ENCODE assay signal across 22 cellular contexts in genomic region chr1:111992396-111992985, GRCh38. TPM values are rescaled to one million over a fixed set of nuclear protein-coding genes. Genes with fewer than 3 reads are reported as not detected.
DNase-seq lines count a peak whose midpoint lies in the region; ATAC-seq, FAIRE-seq and TF ChIP-seq lines count a peak whose summit lies in the region.
"Had no signal": no experiment of that assay in that cellular context is flagged by ENCODE, and none has a peak within 500 bp of the region (broad histone marks: within the 10 kb centered on the region; RNA-seq: fewer than 3 reads in every experiment).

No MANE protein-coding gene starts in this region.

- no peak for TF ChIP-seq POLR2A in K562 (conservative IDR thresholded peaks at IDR 0.05)

- DNase-seq in HFFc6 (peak; percentile 1), K562 (ENCODE audit: extremely low read depth in 1 of 4, low spot score in 3 of 4) (no peak), medulla oblongata (ENCODE audit: extremely low spot score) (peak; percentile 15), foreskin fibroblast (no peak), T-cell (no peak), NCI-H524 (lab: John Stamatoyannopoulos, UW) (no peak)
- no peak for DNase-seq in activated naive CD4-positive, alpha-beta T cell treated with anti-CD3 and anti-CD28 coated beads for 36 hours
- DNase-seq: activated CD4-positive, alpha-beta T cell treated with anti-CD3 and anti-CD28 coated beads for 36 hours; CD4-positive, CD25-positive, alpha-beta regulatory T cell; NCI-H1417; NK-92 treated with Interleukin-12 subunit alpha and Interleukin-12 subunit beta, amount 100 ng/mL, for 24 hours; RPMI8226; stimulated activated CD4-positive, alpha-beta T cell treated with anti-CD3 and anti-CD28 coated beads, Interleukin-1b, Interleukin-23, amount 100 ng/mL, for 48 hours; stimulated activated naive B cell treated with anti-CD40 and anti-IgM and Interleukin-4, amounts not matched to agents 10 μg/mL and 1 μg/mL and 100 μg/mL, for 72 hours; SW 1271; upper lobe of left lung had no signal

- intact Hi-C loops in K562 (cut with micrococcal nuclease): no loop called here
- intact Hi-C loops in activated naive CD4-positive, alpha-beta T cell treated with anti-CD3 and anti-CD28 coated beads for 36 hours (cut with micrococcal nuclease): no loop called here

- H3K36me3 ChIP-seq in K562 (ENCODE audit: control insufficient read depth, insufficient read depth, low read length): no peaks in the 10 kb centered on the region
- no peaks in the 10 kb centered on the region for H3K36me3 ChIP-seq in skeletal muscle tissue (ENCODE audit: control insufficient read depth in 3 of 3, insufficient read depth in 3 of 3, low read length in 3 of 3)
- H3K36me3 ChIP-seq: ascending aorta, HAP-1, upper lobe of left lung had no signal

- H3K36me3 Mint-ChIP-seq in HFFc6 (ENCODE audit: low read depth) (no peaks in the 10 kb centered on the region), T-cell (no peaks in the 10 kb centered on the region)
- H3K36me3 Mint-ChIP-seq in activated naive CD4-positive, alpha-beta T cell treated with anti-CD3 and anti-CD28 coated beads for 36 hours (ENCODE audit: low read depth): no peaks in the 10 kb centered on the region
- H3K36me3 Mint-ChIP-seq: activated naive CD4-positive, alpha-beta T cell treated with anti-CD3 and anti-CD28 coated beads, Interleukin-2, amount 50 U/mL, for 24 hours; CD4-positive, CD25-positive, alpha-beta regulatory T cell; stimulated activated naive B cell treated with anti-CD40 and anti-IgM and Interleukin-4, amounts not matched to agents 10 μg/mL and 1 μg/mL and 100 μg/mL, for 72 hours had no signal

- H3K9me3 Mint-ChIP-seq in HFFc6: no peaks in the 10 kb centered on the region
- no peaks in the 10 kb centered on the region for H3K9me3 Mint-ChIP-seq in activated naive CD4-positive, alpha-beta T cell treated with anti-CD3 and anti-CD28 coated beads for 36 hours
- no peaks in the 10 kb centered on the region for H3K9me3 Mint-ChIP-seq in T-cell
- H3K9me3 Mint-ChIP-seq: activated naive CD4-positive, alpha-beta T cell treated with anti-CD3 and anti-CD28 coated beads, Interleukin-2, amount 50 U/mL, for 24 hours; stimulated activated naive B cell treated with anti-CD40 and anti-IgM and Interleukin-4, amounts not matched to agents 10 μg/mL and 1 μg/mL and 100 μg/mL, for 72 hours had no signal

- no TSS peak for BruUV-seq in K562 (replicated peaks; lab: Mats Ljungman, UMichigan)

- H3K9me1 ChIP-seq in K562 (ENCODE audit: control insufficient read depth, insufficient read depth, low read length): no peaks in the 10 kb centered on the region

- H3K4me1 ChIP-seq in K562 (replicated peaks in 1 of 2; ENCODE audit: control insufficient read depth in 2 of 2, insufficient read depth in 2 of 2, low read length in 2 of 2): peaks cover 0 to 16% of the 10 kb centered on the region in 2 experiments; a peak in 1 of 5 replicates
- H3K4me1 ChIP-seq in skeletal muscle tissue (ENCODE audit: control insufficient read depth in 3 of 3, insufficient read depth in 3 of 3, low read length in 3 of 3): peaks cover 38 to 45% (median 38%) of the 10 kb centered on the region in 3 donors

- H3K9me3 ChIP-seq in K562 (replicated peaks; ENCODE audit: control insufficient read depth, insufficient read depth, low read depth, low read length) (no peaks in the 10 kb centered on the region), skeletal muscle tissue (ENCODE audit: control insufficient read depth in 3 of 3, low read length in 3 of 3) (no peaks in the 10 kb centered on the region)
- H3K9me3 ChIP-seq: ascending aorta, HAP-1, upper lobe of left lung had no signal

- TF ChIP-seq CTCF in HFFc6 (IDR thresholded peaks at IDR 0.05) (no peak), K562 (IDR thresholded peaks at IDR 0.05 in 2 of 3, conservative IDR thresholded peaks at IDR 0.05 in 1 of 3; ENCODE audit: insufficient read depth in 2 of 3, low read depth in 1 of 3, low read length in 3 of 3) (no peak), foreskin fibroblast (IDR thresholded peaks at IDR 0.05; ENCODE audit: low read depth, low read length) (no peak)

- 0% methylated on average over 11 of the region's 11 CpGs for WGBS in K562 (ENCODE audit: insufficient coverage, low coverage, missing lambda C conversion rate)

- no peak overlapping the region for H2AFZ ChIP-seq in K562 (ENCODE audit: low read depth, low read length)

- H3K4me1 Mint-ChIP-seq in HFFc6 (ENCODE audit: low read depth) (peaks cover 10% of the 10 kb centered on the region; the same call in 1 of the 2 replicates), T-cell (peaks cover 7 to 22% (median 20%) of the 10 kb centered on the region in 3 donors)
- H3K4me1 Mint-ChIP-seq in activated naive CD4-positive, alpha-beta T cell treated with anti-CD3 and anti-CD28 coated beads for 36 hours (ENCODE audit: low read depth): peaks cover 19% of the 10 kb centered on the region

- H3K9ac ChIP-seq in K562 (ENCODE audit: insufficient read depth in 1 of 2, low read depth in 2 of 2, low read length in 2 of 2) (no peak overlapping the region), skeletal muscle tissue (ENCODE audit: low read depth in 1 of 3, low read length in 3 of 3) (peak overlapping the region; percentile 13 to 78 (median 50))

- TF ChIP-seq EP300 in K562 (IDR thresholded peaks at IDR 0.05; ENCODE audit: low read length): no peak

- H3K27ac ChIP-seq in K562 (ENCODE audit: extremely low read depth, low read depth, low read length): no peak overlapping the region
- H3K27ac ChIP-seq in skeletal muscle tissue (ENCODE audit: low read depth, low read length): peak overlapping the region; percentile 63
- H3K27ac ChIP-seq: upper lobe of left lung had no signal

- no peak for TF ChIP-seq RAD21 in K562 (CRISPR knock-in tag; conservative IDR thresholded peaks at IDR 0.05 in 1 of 2, IDR thresholded peaks at IDR 0.05 in 1 of 2)

- H3K27ac Mint-ChIP-seq in HFFc6 (no peak overlapping the region), T-cell (no peak overlapping the region)
- no peak overlapping the region for H3K27ac Mint-ChIP-seq in activated naive CD4-positive, alpha-beta T cell treated with anti-CD3 and anti-CD28 coated beads for 36 hours
- H3K27ac Mint-ChIP-seq: activated CD4-positive, alpha-beta T cell treated with anti-CD3 and anti-CD28 coated beads for 36 hours; activated naive CD4-positive, alpha-beta T cell treated with anti-CD3 and anti-CD28 coated beads, Interleukin-2, amount 50 U/mL, for 24 hours; CD4-positive, CD25-positive, alpha-beta regulatory T cell; stimulated activated naive B cell treated with anti-CD40 and anti-IgM and Interleukin-4, amounts not matched to agents 10 μg/mL and 1 μg/mL and 100 μg/mL, for 72 hours had no signal

- FAIRE-seq in K562 (lab: Jason Lieb, UNC): no peak
- FAIRE-seq: colon had no signal

- no peak overlapping the region for H3K4me3 ChIP-seq in K562
- H3K4me3 ChIP-seq in skeletal muscle tissue (ENCODE audit: low read length in 3 of 3): peak overlapping the region in 2 of 3 donors; percentile 36 to 79
- no peak overlapping the region for H3K4me3 ChIP-seq in foreskin fibroblast (ENCODE audit: low read depth in 1 of 2, low read length in 2 of 2)
- H3K4me3 ChIP-seq: HAP-1, upper lobe of left lung had no signal

- H3K27me3 ChIP-seq in K562 (ENCODE audit: control insufficient read depth in 2 of 2, insufficient read depth in 2 of 2, low read length in 2 of 2): peaks cover 30 to 63% of the 10 kb centered on the region in 2 experiments
- peaks cover 0 to 6% (median 2%) of the 10 kb centered on the region in 3 donors for H3K27me3 ChIP-seq in skeletal muscle tissue (ENCODE audit: control insufficient read depth in 3 of 3, insufficient read depth in 3 of 3, low read length in 3 of 3)
- H3K27me3 ChIP-seq: ascending aorta had no signal

- in situ Hi-C loops in K562 (cut with MboI): no loop called here

- POLR2A ChIA-PET in K562 (lab: Yijun Ruan, JAX) (interaction anchor here (0.5 to 1.2 kb wide), 4 partner anchors 9 to 45 kb away, joined by 3 read pairs; no protein-coding TSS in a partner anchor), T-cell (lab: Charles Lee) (no interaction called here)

- no peak overlapping the region for H3K4me2 ChIP-seq in K562 (ENCODE audit: insufficient read depth, low read length)

- CTCF ChIA-PET in K562 (lab: Yijun Ruan, JAX; ENCODE audit: low intra/inter-chr PET ratio) (no interaction called here), T-cell (lab: Charles Lee) (no interaction called here)
- CTCF ChIA-PET in activated naive CD4-positive, alpha-beta T cell treated with anti-CD3 and anti-CD28 coated beads for 36 hours (lab: Charles Lee): interaction anchor here (0.5 to 0.6 kb wide), 2 partner anchors 88 to 225 kb away, joined by 3 read pairs; no protein-coding TSS in a partner anchor

- no peaks in the 10 kb centered on the region for H3K79me2 ChIP-seq in K562 (ENCODE audit: control insufficient read depth, insufficient read depth, low read length)

- H3K4me3 Mint-ChIP-seq in HFFc6: no peak overlapping the region
- no peak overlapping the region for H3K4me3 Mint-ChIP-seq in activated naive CD4-positive, alpha-beta T cell treated with anti-CD3 and anti-CD28 coated beads for 36 hours
- H3K4me3 Mint-ChIP-seq in T-cell: peak overlapping the region in 1 of 3 donors; percentile 64
- H3K4me3 Mint-ChIP-seq: activated CD4-positive, alpha-beta T cell treated with anti-CD3 and anti-CD28 coated beads for 36 hours; activated naive CD4-positive, alpha-beta T cell treated with anti-CD3 and anti-CD28 coated beads, Interleukin-2, amount 50 U/mL, for 24 hours; stimulated activated naive B cell treated with anti-CD40 and anti-IgM and Interleukin-4, amounts not matched to agents 10 μg/mL and 1 μg/mL and 100 μg/mL, for 72 hours had no signal

- H3K27me3 Mint-ChIP-seq in HFFc6 (ENCODE audit: insufficient read depth) (peaks cover 47% of the 10 kb centered on the region), T-cell (peaks cover 44 to 72% of the 10 kb centered on the region in 2 donors)
- peaks cover 57% of the 10 kb centered on the region for H3K27me3 Mint-ChIP-seq in activated naive CD4-positive, alpha-beta T cell treated with anti-CD3 and anti-CD28 coated beads for 36 hours (ENCODE audit: low read depth)

- no peaks in the 10 kb centered on the region; the same call in none of the 2 replicates for H4K20me1 ChIP-seq in K562 (replicated peaks; ENCODE audit: control insufficient read depth, insufficient read depth, low read length)

- ATAC-seq in K562 (0 out of 3 replicates have a peak, but pooled peaks have one; percentile 17), T-cell (replicated peaks in 1 of 4) (no peak)
- ATAC-seq: activated CD4-positive, alpha-beta T cell treated with anti-CD3 and anti-CD28 coated beads for 36 hours; stimulated activated naive B cell treated with anti-CD40 and anti-IgM and Interleukin-4, amounts not matched to agents 10 μg/mL and 1 μg/mL and 100 μg/mL, for 72 hours had no signal

RNA-seq across cellular contexts. Expression of gene KCND3, which starts 3.0 kb away (rescaled TPM):
- under 1 TPM; 0.09 to 0.47 (median 0.12) TPM for total RNA-seq in HFFc6 (2021; fragmentation: NEBNext Ultra II Directional; extraction: Animal tissue kit (Norgen Biotek cat#: 25700))
- not detected in 2 replicates for total RNA-seq in K562 (2011; cell fraction: chromatin; rRNA removed; ENCODE audit: low replicate concordance)
- total RNA-seq in K562 (2011; cell fraction: nucleolus; rRNA removed): not detected in 2 replicates
- total RNA-seq in K562 (2011; cell fraction: nucleoplasm; rRNA removed): not detected in 2 replicates
- total RNA-seq in K562 (2014; rRNA removed) (not detected in 2 replicates), K562 (2014; rRNA removed; fragmentation: Illumina TruSeq; extraction: Trizol) (not detected in 2 replicates), K562 (2015; rRNA removed; fragmentation: Illumina TruSeq; extraction: Trizol) (not detected in 2 replicates), K562 (2021) (not detected in 2 replicates), skeletal muscle tissue (1.0 TPM), T-cell (not detected)
- polyA plus RNA-seq in K562 (2011; rRNA removed) (not detected in 2 replicates), K562 (2014; fragmentation: Illumina TruSeq; extraction: Trizol) (not detected in 2 replicates), K562 (2014; fragmentation: Nextera tagmentation; extraction: Ambion mirVana) (not detected), K562 (2014; rRNA removed) (not detected in 2 replicates)
- polyA plus RNA-seq in K562 (2011; cell fraction: cytosol; rRNA removed): not detected in 2 replicates
- polyA plus RNA-seq in K562 (2011; cell fraction: nucleus; rRNA removed): not detected in 2 replicates
- 0.03 TPM in 1 of 2 replicates, not detected in the other for polyA plus RNA-seq in K562 (2012)
- not detected in 2 replicates for polyA minus RNA-seq in K562 (2011; rRNA and poly(A)+ RNA removed)
- not detected in 2 replicates for polyA minus RNA-seq in K562 (2011; cell fraction: cytosol; rRNA and poly(A)+ RNA removed)
- not detected in 2 replicates for polyA minus RNA-seq in K562 (2011; cell fraction: nucleus; rRNA and poly(A)+ RNA removed)
- not detected for total RNA-seq in activated naive CD4-positive, alpha-beta T cell treated with anti-CD3 and anti-CD28 coated beads for 36 hours
- total RNA-seq: activated CD4-positive, alpha-beta T cell treated with anti-CD3 and anti-CD28 coated beads for 36 hours; LHCN-M2 had no signal

Comparison
In these comparisons a context has a peak if more than half of its experiments do, and no peak if none do; other contexts are left out.
1. DNase-seq: peak in HFFc6 (single experiment) and medulla oblongata (single experiment); none in K562 (0 of 4), activated naive CD4-positive, alpha-beta T cell treated with anti-CD3 and anti-CD28 coated beads for 36 hours (single experiment), foreskin fibroblast (0 of 2), T-cell (0 of 34) and NCI-H524 (0 of 2).
2. H3K4me3 ChIP-seq: peak in skeletal muscle tissue (2 of 3); none in K562 (single experiment) and foreskin fibroblast (0 of 2).
3. H3K9ac ChIP-seq: peak in skeletal muscle tissue (3 of 3); none in K562 (0 of 2).